Comparison of ENCODE assay signal across 11 cellular contexts in genomic region chr7:44103566-44103940, GRCh38. TPM values are rescaled to one million over a fixed set of nuclear protein-coding genes. Genes with fewer than 3 reads are reported as not detected.
DNase-seq lines count a peak whose midpoint lies in the region; ATAC-seq, FAIRE-seq and TF ChIP-seq lines count a peak whose summit lies in the region.
"Had no signal": no experiment of that assay in that cellular context is flagged by ENCODE, and none has a peak within 500 bp of the region (broad histone marks: within the 10 kb centered on the region; RNA-seq: fewer than 3 reads in every experiment).

No MANE protein-coding gene starts in this region.

- H3K9me3 ChIP-seq in neuron (ENCODE audit: low read length): no peaks in the 10 kb centered on the region
- H3K9me3 ChIP-seq: Caco-2 had no signal

- H3K27me3 Mint-ChIP-seq in stimulated activated naive CD8-positive, alpha-beta T cell treated with anti-CD3 and anti-CD28 coated beads, Interleukin-15, Interleukin-2, amounts not matched to agents 100 ng/mL and 50 ng/mL, for 24 hours: peaks cover 3% of the 10 kb centered on the region
- H3K27me3 Mint-ChIP-seq in endothelial cell (ENCODE audit: unreplicated experiment): peaks cover 16% of the 10 kb centered on the region

- H3K4me3 ChIP-seq in neuron (ENCODE audit: low read length): peak overlapping the region; percentile 21

- peaks cover 19% of the 10 kb centered on the region for H3K4me1 Mint-ChIP-seq in stimulated activated naive CD8-positive, alpha-beta T cell treated with anti-CD3 and anti-CD28 coated beads, Interleukin-15, Interleukin-2, amounts not matched to agents 100 ng/mL and 50 ng/mL, for 24 hours (ENCODE audit: low read depth)
- peaks cover 13% of the 10 kb centered on the region for H3K4me1 Mint-ChIP-seq in endothelial cell (ENCODE audit: unreplicated experiment)

- H2AFZ ChIP-seq in neuron (ENCODE audit: low read depth, low read length): no peak overlapping the region

- no peak for TF ChIP-seq CTCF in endothelial cell (IDR thresholded peaks at IDR 0.05; ENCODE audit: unreplicated experiment)

- no peaks in the 10 kb centered on the region for H3K9me3 Mint-ChIP-seq in stimulated activated naive CD8-positive, alpha-beta T cell treated with anti-CD3 and anti-CD28 coated beads, Interleukin-15, Interleukin-2, amounts not matched to agents 100 ng/mL and 50 ng/mL, for 24 hours
- H3K9me3 Mint-ChIP-seq in endothelial cell (ENCODE audit: unreplicated experiment): no peaks in the 10 kb centered on the region

- peaks cover 14% of the 10 kb centered on the region for H3K4me1 ChIP-seq in neuron (ENCODE audit: insufficient read depth, low read length)
- H3K4me1 ChIP-seq: Caco-2 had no signal

- no peaks in the 10 kb centered on the region for H3K36me3 Mint-ChIP-seq in stimulated activated naive CD8-positive, alpha-beta T cell treated with anti-CD3 and anti-CD28 coated beads, Interleukin-15, Interleukin-2, amounts not matched to agents 100 ng/mL and 50 ng/mL, for 24 hours (ENCODE audit: low read depth)
- peaks cover 4% of the 10 kb centered on the region for H3K36me3 Mint-ChIP-seq in endothelial cell (ENCODE audit: low read depth, unreplicated experiment)

- no peak for DNase-seq in stimulated activated naive CD8-positive, alpha-beta T cell treated with anti-CD3 and anti-CD28 coated beads, Interleukin-15, Interleukin-2, amounts not matched to agents 100 U/mL and 50 U/mL, for 24 hours
- DNase-seq in endothelial cell (ENCODE audit: low spot score) (no peak), Kasumi-1 (lab: John Stamatoyannopoulos, UW) (no peak), NCI-H345 treated with DMSO at 0.1 percent for 48 hours (lab: John Stamatoyannopoulos, UW; ENCODE audit: unreplicated experiment) (no peak), retina (no peak), urothelium cell line (ENCODE audit: low spot score) (no peak)
- DNase-seq: Caco-2 had no signal

- no peak overlapping the region for H3K27ac Mint-ChIP-seq in stimulated activated naive CD8-positive, alpha-beta T cell treated with anti-CD3 and anti-CD28 coated beads, Interleukin-15, Interleukin-2, amounts not matched to agents 100 ng/mL and 50 ng/mL, for 24 hours
- no peak overlapping the region for H3K27ac Mint-ChIP-seq in endothelial cell (ENCODE audit: unreplicated experiment)

- peaks cover 4% of the 10 kb centered on the region for H3K27me3 ChIP-seq in neuron (ENCODE audit: insufficient read depth, low read length)

- ATAC-seq in stimulated activated naive CD8-positive, alpha-beta T cell treated with anti-CD3 and anti-CD28 coated beads, Interleukin-15, Interleukin-2, amounts not matched to agents 100 U/mL and 50 U/mL, for 24 hours: no peak

- H3K36me3 ChIP-seq in neuron (ENCODE audit: insufficient read depth, low read length): no peaks in the 10 kb centered on the region

- peak overlapping the region; percentile 66 for H3K4me3 Mint-ChIP-seq in stimulated activated naive CD8-positive, alpha-beta T cell treated with anti-CD3 and anti-CD28 coated beads, Interleukin-15, Interleukin-2, amounts not matched to agents 100 ng/mL and 50 ng/mL, for 24 hours
- H3K4me3 Mint-ChIP-seq in endothelial cell (ENCODE audit: unreplicated experiment): peak overlapping the region; percentile 32

- no peak for FAIRE-seq in urothelium cell line (lab: Jason Lieb, UNC)

RNA-seq across cellular contexts. Expression of gene AEBP1, which starts 0.6 kb away (rescaled TPM):
- total RNA-seq in endothelial cell (ENCODE audit: unreplicated experiment): 22.2 TPM

RNA-seq across cellular contexts. Expression of gene POLD2, which starts 19.8 kb away (rescaled TPM):
- total RNA-seq in endothelial cell (ENCODE audit: unreplicated experiment): 39.9 TPM

RNA-seq across cellular contexts. Expression of gene POLM, which starts 21.2 kb away (rescaled TPM):
- 16.9 TPM for total RNA-seq in endothelial cell (ENCODE audit: unreplicated experiment)

RNA-seq across cellular contexts. Expression of gene MYL7, which starts 37.6 kb away (rescaled TPM):
- 0.82 TPM for total RNA-seq in endothelial cell (ENCODE audit: unreplicated experiment)
- total RNA-seq: RPMI7951, subcutaneous adipose tissue had no signal

RNA-seq across cellular contexts. Expression of gene PGAM2, which starts 38.2 kb away (rescaled TPM):
- not detected for total RNA-seq in endothelial cell (ENCODE audit: unreplicated experiment)
- total RNA-seq: Caco-2 had no signal
